In the genomic region with DNA sequence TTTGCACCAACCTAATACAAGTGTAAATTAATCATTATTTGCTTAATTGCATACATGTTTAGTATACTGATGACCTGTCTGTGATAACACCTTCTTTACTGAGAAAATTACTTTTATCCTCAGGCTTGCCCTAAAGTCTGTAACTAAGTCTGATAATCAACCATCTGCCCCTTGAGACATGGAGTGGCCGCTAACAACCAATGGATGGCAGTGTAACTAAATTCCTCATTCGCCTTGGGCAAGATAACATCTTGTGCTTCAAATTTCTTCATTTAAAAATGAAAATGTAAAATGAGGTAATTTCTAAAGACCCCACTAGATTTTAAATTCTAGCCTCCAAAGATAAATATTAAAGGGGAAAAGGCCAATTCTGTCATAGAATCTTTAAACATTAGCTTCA, we compare ENCODE assay signal across 12 cellular contexts.
DNase-seq lines count a peak whose midpoint lies in the region; ATAC-seq and TF ChIP-seq lines count a peak whose summit lies in the region.
"Had no signal": no experiment of that assay in that cellular context is flagged by ENCODE, and none has a peak within 500 bp of the region (broad histone marks: within the 10 kb centered on the region; RNA-seq: fewer than 3 reads in every experiment).

No MANE protein-coding gene starts in this region.

- H3K4me3 ChIP-seq in A673 (ENCODE audit: low read depth, low read length, poor library complexity, severe bottlenecking) = no peak overlapping the region
- H3K4me3 ChIP-seq: gastrocnemius medialis, mucosa of descending colon had no signal

- no TSS peak for BruUV-seq in A673 (replicated peaks; lab: Mats Ljungman, UMichigan)

- peaks cover 23% of the 10 kb centered on the region for H3K4me1 ChIP-seq in A673 (ENCODE audit: insufficient read depth, low read length, poor library complexity, severe bottlenecking)

- POLR2A ChIA-PET in A673 (lab: Charles Lee; ENCODE audit: low non-redundant PET) (no interaction called here), GM10248 (lab: Yijun Ruan, JAX) (no interaction called here)

- DNase-seq in A673 (ENCODE audit: low spot score) (peak; percentile 58), HCEC 1CT (peak; percentile 35), iris pigment epithelial cell (ENCODE audit: low read depth) (peak; percentile 41), GM10248 (ENCODE audit: extremely low spot score) (no peak), kidney glomerular epithelial cell (lab: John Stamatoyannopoulos, UW) (no peak)
- DNase-seq in stimulated activated naive CD4-positive, alpha-beta T cell (lab: John Stamatoyannopoulos, UW) = no peak
- DNase-seq: gastrocnemius medialis, mucosa of descending colon, NCI-H2029 treated with DMSO at 0.1 percent for 48 hours had no signal

- no peaks in the 10 kb centered on the region for H3K9me3 ChIP-seq in A673 (ENCODE audit: low read depth, low read length, poor library complexity, severe bottlenecking)
- H3K9me3 ChIP-seq: gastrocnemius medialis, mucosa of descending colon had no signal

- intact Hi-C loops in A673 (cut with micrococcal nuclease; ENCODE audit: unreplicated experiment) = no loop called here

- ATAC-seq in SK-N-SH treated with all-trans-retinoic acid at 6 μM for 48 hours = peak; percentile 33; the same call in 2 of the 3 replicates
- ATAC-seq in GM21528 (IDR thresholded peaks at IDR 0.05; ENCODE audit: low FRiP score, unreplicated experiment) = no peak
- ATAC-seq: gastrocnemius medialis, mucosa of descending colon, Right ventricle myocardium inferior had no signal

- H3K27ac ChIP-seq in A673 (ENCODE audit: low read depth, low read length, poor library complexity, severe bottlenecking) = no peak overlapping the region
- H3K27ac ChIP-seq: gastrocnemius medialis had no signal

- TF ChIP-seq CTCF in A673 (conservative IDR thresholded peaks at IDR 0.05; ENCODE audit: low read depth, low read length) (peak; percentile 61), GM10248 (IDR thresholded peaks at IDR 0.05; ENCODE audit: control extremely low read depth, extremely low read depth, low read depth, missing control alignments) (no peak)

- no peaks in the 10 kb centered on the region for H3K36me3 ChIP-seq in A673 (ENCODE audit: insufficient read depth, low read length, poor library complexity, severe bottlenecking)

- H3K27me3 ChIP-seq in A673 (replicated peaks; ENCODE audit: insufficient read depth, low read depth, low read length, poor library complexity) = no peaks in the 10 kb centered on the region
- H3K27me3 ChIP-seq: gastrocnemius medialis had no signal

- CTCF ChIA-PET in A673 (lab: Charles Lee) (no interaction called here), GM10248 (lab: Yijun Ruan, JAX) (no interaction called here)

TF ChIP-seq in SK-N-SH treated with all-trans-retinoic acid at 6 μM for 48 hours, 23 proteins besides CTCF, POLR2A, EP300 and RAD21:
- TF ChIP-seq ISL1 (CRISPR knock-in tag; IDR thresholded peaks at IDR 0.05) (no peak), ARNTL (CRISPR knock-in tag; IDR thresholded peaks at IDR 0.05; ENCODE audit: borderline replicate concordance, low read depth) (no peak), ESRRG (CRISPR knock-in tag; IDR thresholded peaks at IDR 0.05) (no peak), GLIS3 (CRISPR knock-in tag; IDR thresholded peaks at IDR 0.05) (no peak), TCF4 (CRISPR knock-in tag; IDR thresholded peaks at IDR 0.05; ENCODE audit: borderline replicate concordance) (no peak)
- TF ChIP-seq, protein P1, sequence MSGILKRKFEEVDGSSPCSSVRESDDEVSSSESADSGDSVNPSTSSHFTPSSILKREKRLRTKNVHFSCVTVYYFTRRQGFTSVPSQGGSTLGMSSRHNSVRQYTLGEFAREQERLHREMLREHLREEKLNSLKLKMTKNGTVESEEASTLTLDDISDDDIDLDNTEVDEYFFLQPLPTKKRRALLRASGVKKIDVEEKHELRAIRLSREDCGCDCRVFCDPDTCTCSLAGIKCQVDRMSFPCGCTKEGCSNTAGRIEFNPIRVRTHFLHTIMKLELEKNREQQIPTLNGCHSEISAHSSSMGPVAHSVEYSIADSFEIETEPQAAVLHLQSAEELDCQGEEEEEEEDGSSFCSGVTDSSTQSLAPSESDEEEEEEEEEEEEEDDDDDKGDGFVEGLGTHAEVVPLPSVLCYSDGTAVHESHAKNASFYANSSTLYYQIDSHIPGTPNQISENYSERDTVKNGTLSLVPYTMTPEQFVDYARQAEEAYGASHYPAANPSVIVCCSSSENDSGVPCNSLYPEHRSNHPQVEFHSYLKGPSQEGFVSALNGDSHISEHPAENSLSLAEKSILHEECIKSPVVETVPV (CRISPR knock-in tag; IDR thresholded peaks at IDR 0.05) = no peak
- TF ChIP-seq, protein P2, sequence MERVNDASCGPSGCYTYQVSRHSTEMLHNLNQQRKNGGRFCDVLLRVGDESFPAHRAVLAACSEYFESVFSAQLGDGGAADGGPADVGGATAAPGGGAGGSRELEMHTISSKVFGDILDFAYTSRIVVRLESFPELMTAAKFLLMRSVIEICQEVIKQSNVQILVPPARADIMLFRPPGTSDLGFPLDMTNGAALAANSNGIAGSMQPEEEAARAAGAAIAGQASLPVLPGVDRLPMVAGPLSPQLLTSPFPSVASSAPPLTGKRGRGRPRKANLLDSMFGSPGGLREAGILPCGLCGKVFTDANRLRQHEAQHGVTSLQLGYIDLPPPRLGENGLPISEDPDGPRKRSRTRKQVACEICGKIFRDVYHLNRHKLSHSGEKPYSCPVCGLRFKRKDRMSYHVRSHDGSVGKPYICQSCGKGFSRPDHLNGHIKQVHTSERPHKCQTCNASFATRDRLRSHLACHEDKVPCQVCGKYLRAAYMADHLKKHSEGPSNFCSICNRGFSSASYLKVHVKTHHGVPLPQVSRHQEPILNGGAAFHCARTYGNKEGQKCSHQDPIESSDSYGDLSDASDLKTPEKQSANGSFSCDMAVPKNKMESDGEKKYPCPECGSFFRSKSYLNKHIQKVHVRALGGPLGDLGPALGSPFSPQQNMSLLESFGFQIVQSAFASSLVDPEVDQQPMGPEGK (CRISPR knock-in tag; IDR thresholded peaks at IDR 0.05; ENCODE audit: borderline replicate concordance) = no peak

Comparison
In these comparisons a context has a peak if more than half of its experiments do, and no peak if none do; other contexts are left out.
1. DNase-seq: peak in A673 (single experiment), HCEC 1CT (single experiment) and iris pigment epithelial cell (single experiment); none in GM10248 (single experiment), kidney glomerular epithelial cell (single experiment) and stimulated activated naive CD4-positive, alpha-beta T cell (0 of 6).